ENCODE assay signal across 13 cellular contexts in the genomic region with DNA sequence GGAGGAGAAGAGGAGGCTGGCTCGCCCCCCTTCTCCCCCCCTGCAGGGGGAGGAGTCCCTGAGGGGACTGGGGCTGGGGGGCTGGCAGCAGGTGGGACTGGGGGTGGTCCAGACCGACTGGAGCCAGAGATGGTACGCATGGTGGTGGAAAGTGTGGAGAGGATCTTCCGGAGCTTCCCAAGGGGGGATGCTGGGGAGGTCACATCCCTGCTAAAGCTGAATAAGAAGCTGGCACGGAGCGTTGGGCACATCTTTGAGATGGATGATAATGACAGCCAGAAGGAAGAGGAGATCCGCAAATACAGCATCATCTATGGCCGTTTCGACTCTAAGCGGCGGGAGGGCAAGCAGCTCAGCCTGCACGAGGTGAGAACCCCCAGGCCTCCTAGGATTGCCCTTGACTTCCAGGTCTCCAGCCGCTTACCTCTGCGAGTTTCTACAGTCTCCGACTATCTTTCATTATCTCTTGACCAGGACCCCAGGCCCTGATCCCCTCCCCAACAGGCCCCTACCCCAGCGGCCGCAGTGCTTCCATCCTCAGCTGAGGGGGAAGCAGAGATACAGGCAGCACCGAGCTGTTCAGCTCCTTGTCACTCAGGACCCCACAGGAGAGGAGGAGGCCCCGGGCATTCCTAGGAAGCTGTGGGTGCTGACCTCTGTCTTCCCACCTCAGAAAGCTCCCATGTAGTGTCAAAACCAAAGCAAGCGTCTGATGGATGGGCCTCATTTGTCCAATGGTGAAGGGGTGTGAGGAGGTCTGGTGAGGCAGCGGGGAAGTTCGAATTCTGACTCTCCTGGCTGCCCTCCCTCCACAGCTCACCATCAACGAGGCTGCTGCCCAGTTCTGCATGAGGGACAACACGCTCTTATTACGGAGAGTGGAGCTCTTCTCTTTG. TPM values are rescaled to one million over a fixed set of nuclear protein-coding genes. Genes with fewer than 3 reads are reported as not detected.
DNase-seq lines count a peak whose midpoint lies in the region; ATAC-seq and TF ChIP-seq lines count a peak whose summit lies in the region.
"Had no signal": no experiment of that assay in that cellular context is flagged by ENCODE, and none has a peak within 500 bp of the region (broad histone marks: within the 10 kb centered on the region; RNA-seq: fewer than 3 reads in every experiment).

No MANE protein-coding gene starts in this region.

- H3K4me2 ChIP-seq in GM23248 (ENCODE audit: unreplicated experiment), result peak overlapping the region; percentile 86
- no peak overlapping the region for H3K4me2 ChIP-seq in neural progenitor cell

- peak overlapping the region; percentile 89 for H3K9ac ChIP-seq in GM23248
- H3K9ac ChIP-seq in neural progenitor cell, result no peak overlapping the region

- H3K27me3 Mint-ChIP-seq in neural progenitor cell (ENCODE audit: insufficient read depth, low read depth), result peaks cover 11% of the 10 kb centered on the region

- no peak for ATAC-seq in gastrocnemius medialis
- ATAC-seq: left colon had no signal

- H3K4me3 ChIP-seq in A673 (ENCODE audit: low read depth, low read length, poor library complexity, severe bottlenecking), result peak overlapping the region; percentile 93
- peak overlapping the region; percentile 93 for H3K4me3 ChIP-seq in GM23248
- no peak overlapping the region for H3K4me3 ChIP-seq in neural progenitor cell
- no peak overlapping the region for H3K4me3 ChIP-seq in gastrocnemius medialis

- POLR2A ChIA-PET in A673 (lab: Charles Lee; ENCODE audit: low non-redundant PET), result interaction anchor here (0.6 to 1.4 kb wide), 2 partner anchors 12 to 81 kb away, joined by 3 read pairs; no protein-coding TSS in a partner anchor

- in situ Hi-C loops in GM23248 (cut with MboI), result no loop called here
- in situ Hi-C loops in gastrocnemius medialis (cut with MboI; ENCODE audit: low sequenced_read_pairs in 4 of 4), result no loop called here

- H3K36me3 ChIP-seq in A673 (ENCODE audit: insufficient read depth, low read length, poor library complexity, severe bottlenecking) (peaks cover 60% of the 10 kb centered on the region), GM23248 (ENCODE audit: low read depth) (peaks cover 26% of the 10 kb centered on the region), neural progenitor cell (no peaks in the 10 kb centered on the region), gastrocnemius medialis (peaks cover 0 to 12% of the 10 kb centered on the region in 2 donors)

- no peak overlapping the region for H3K27ac Mint-ChIP-seq in neural progenitor cell

- 65 to 73% methylated on average over 16 to 25 of the region's 25 CpGs for WGBS in GM23248 (ENCODE audit: low coverage in 1 of 2, low lambda C conversion rate in 2 of 2, missing lambda C conversion rate in 2 of 2), 2 experiments

- H3K79me2 ChIP-seq in GM23248 (ENCODE audit: insufficient read depth) (peaks cover 42% of the 10 kb centered on the region), neural progenitor cell (ENCODE audit: low read depth) (peaks cover 28% of the 10 kb centered on the region)

- H3K36me3 Mint-ChIP-seq in neural progenitor cell, result peaks cover 27% of the 10 kb centered on the region

- peaks cover 60% of the 10 kb centered on the region for H3K4me1 Mint-ChIP-seq in neural progenitor cell

- DNase-seq in A673 (ENCODE audit: low spot score) (no peak), GM23248 (no peak), cerebellar cortex (ENCODE audit: low spot score) (peak; percentile 51), neural progenitor cell (ENCODE audit: low spot score) (no peak), NCI-H82 (lab: John Stamatoyannopoulos, UW) (no peak), gastrocnemius medialis (no peak), inferior parietal cortex (ENCODE audit: extremely low spot score) (no peak)
- no peak for DNase-seq in activated effector memory CD4-positive, alpha-beta T cell treated with anti-CD3 and anti-CD28 coated beads, Interleukin-2, amount 50 U/mL, for 16 hours
- DNase-seq: activated CD4-positive, CD25-positive, alpha-beta regulatory T cell; DND-41; left colon; stimulated activated CD4-positive, alpha-beta T cell treated with anti-CD3 and anti-CD28 coated beads, Interleukin-2, amount 100 ng/mL, for 24 hours had no signal

- TF ChIP-seq CTCF in A673 (conservative IDR thresholded peaks at IDR 0.05; ENCODE audit: low read depth, low read length), result no peak
- TF ChIP-seq CTCF in neural progenitor cell (IDR thresholded peaks at IDR 0.05), result no peak
- TF ChIP-seq CTCF in gastrocnemius medialis (IDR thresholded peaks at IDR 0.05 in 4 of 5, conservative IDR thresholded peaks at IDR 0.05 in 1 of 5), result no peak

- peak overlapping the region; percentile 75 for H3K27ac ChIP-seq in A673 (ENCODE audit: low read depth, low read length, poor library complexity, severe bottlenecking)
- peak overlapping the region; percentile 85 for H3K27ac ChIP-seq in GM23248
- no peak overlapping the region for H3K27ac ChIP-seq in neural progenitor cell
- H3K27ac ChIP-seq in gastrocnemius medialis, result peak overlapping the region in 2 of 4 donors; percentile 8 to 22

- H3K9me2 ChIP-seq in GM23248 (ENCODE audit: insufficient read depth), result no peaks in the 10 kb centered on the region

- H3K4me3 Mint-ChIP-seq in neural progenitor cell, result peak overlapping the region; percentile 95

- no peaks in the 10 kb centered on the region for H3K9me3 Mint-ChIP-seq in neural progenitor cell

- no TSS peak for BruUV-seq in A673 (replicated peaks; lab: Mats Ljungman, UMichigan)

- no peak overlapping the region for H2AFZ ChIP-seq in GM23248
- no peak overlapping the region for H2AFZ ChIP-seq in neural progenitor cell (replicated peaks)

- H4K20me1 ChIP-seq in GM23248 (ENCODE audit: insufficient read depth) (no peaks in the 10 kb centered on the region), neural progenitor cell (ENCODE audit: low read depth) (peaks cover 38% of the 10 kb centered on the region)

- intact Hi-C loops in A673 (cut with micrococcal nuclease; ENCODE audit: unreplicated experiment), result no loop called here
- intact Hi-C loops in gastrocnemius medialis (cut with DNase I; ENCODE audit: low total_unique reads), result loop anchor here (2.0 kb wide), 1 partner anchor 23 kb away; no protein-coding TSS in a partner anchor

- no peak for TF ChIP-seq POLR2A in gastrocnemius medialis (IDR thresholded peaks at IDR 0.05)

- H3F3A ChIP-seq in GM23248 (ENCODE audit: insufficient read depth), result peaks cover 41% of the 10 kb centered on the region
- H3F3A ChIP-seq in neural progenitor cell (ENCODE audit: low read depth), result peaks cover 31% of the 10 kb centered on the region

- H3K27me3 ChIP-seq in A673 (replicated peaks; ENCODE audit: insufficient read depth, low read depth, low read length, poor library complexity) (no peaks in the 10 kb centered on the region), GM23248 (replicated peaks; ENCODE audit: insufficient read depth) (no peaks in the 10 kb centered on the region), neural progenitor cell (no peaks in the 10 kb centered on the region), gastrocnemius medialis (no peaks in the 10 kb centered on the region)

- peaks cover 46% of the 10 kb centered on the region for H3K4me1 ChIP-seq in A673 (ENCODE audit: insufficient read depth, low read length, poor library complexity, severe bottlenecking)
- peaks cover 26% of the 10 kb centered on the region for H3K4me1 ChIP-seq in GM23248 (ENCODE audit: insufficient read depth)
- H3K4me1 ChIP-seq in neural progenitor cell, result peaks cover 17% of the 10 kb centered on the region
- H3K4me1 ChIP-seq in gastrocnemius medialis, result peaks cover 0 to 33% of the 10 kb centered on the region in 2 donors

- H3K9me3 ChIP-seq in A673 (ENCODE audit: low read depth, low read length, poor library complexity, severe bottlenecking), result no peaks in the 10 kb centered on the region
- H3K9me3 ChIP-seq in GM23248 (ENCODE audit: low read depth), result no peaks in the 10 kb centered on the region
- H3K9me3 ChIP-seq in neural progenitor cell (ENCODE audit: low read depth), result no peaks in the 10 kb centered on the region
- no peaks in the 10 kb centered on the region for H3K9me3 ChIP-seq in gastrocnemius medialis

- CTCF ChIA-PET in A673 (lab: Charles Lee), result interaction anchor here (1.5 to 3.1 kb wide), 2 partner anchors 22 to 455 kb away, joined by 3 to 23 read pairs; no protein-coding TSS in a partner anchor

RNA-seq across cellular contexts. Expression of gene NAB2, which starts 3.0 kb away (rescaled TPM):
- 58.0 and 61.8 TPM in 2 replicates for total RNA-seq in A673 (2021)
- 88.7 and 107 TPM in 2 replicates for total RNA-seq in GM23248 (2014; rRNA removed; shearing (Covaris generic))
- polyA plus RNA-seq in GM23248 (2016; fragmentation: Nextera tagmentation; extraction: Ambion mirVana), result 21.6 and 22.8 TPM in 2 replicates
- total RNA-seq in neural progenitor cell (ENCODE audit: low replicate concordance), result 19.8 and 41.3 TPM in 2 replicates
- total RNA-seq in gastrocnemius medialis, result 1 to 10 TPM; 4.8 to 9.5 (median 5.5) TPM

RNA-seq across cellular contexts. Expression of gene NEMP1, which starts 13.3 kb away (rescaled TPM):
- 57.8 and 68.6 TPM in 2 replicates for total RNA-seq in A673 (2021)
- 6.4 and 7.6 TPM in 2 replicates for total RNA-seq in GM23248 (2014; rRNA removed; shearing (Covaris generic))
- polyA plus RNA-seq in GM23248 (2016; fragmentation: Nextera tagmentation; extraction: Ambion mirVana), result 5.9 and 6.6 TPM in 2 replicates
- total RNA-seq in neural progenitor cell (ENCODE audit: low replicate concordance), result 55.3 and 72.0 TPM in 2 replicates
- total RNA-seq in gastrocnemius medialis, result 1 to 10 TPM; 1.2 to 6.7 (median 1.9) TPM

RNA-seq across cellular contexts. Expression of gene STAT6, which starts 19.3 kb away (rescaled TPM):
- total RNA-seq in A673 (2021) (96.3 and 111 TPM in 2 replicates), neural progenitor cell (ENCODE audit: low replicate concordance) (12.9 and 21.6 TPM in 2 replicates), gastrocnemius medialis (10 to 100 TPM; 12.5 to 17.4 (median 14.4) TPM)
- 95.1 and 103 TPM in 2 replicates for total RNA-seq in GM23248 (2014; rRNA removed; shearing (Covaris generic))
- polyA plus RNA-seq in GM23248 (2016; fragmentation: Nextera tagmentation; extraction: Ambion mirVana), result 67.4 and 70.7 TPM in 2 replicates
- total RNA-seq: M059J had no signal

RNA-seq across cellular contexts. Expression of gene LRP1, which starts 36.4 kb away (rescaled TPM):
- total RNA-seq in A673 (2021) (31.0 and 43.6 TPM in 2 replicates), neural progenitor cell (ENCODE audit: low replicate concordance) (13.9 and 31.9 TPM in 2 replicates), gastrocnemius medialis (10 to 100 TPM; 26.1 to 53.5 (median 49.8) TPM)
- 257 and 296 TPM in 2 replicates for total RNA-seq in GM23248 (2014; rRNA removed; shearing (Covaris generic))
- polyA plus RNA-seq in GM23248 (2016; fragmentation: Nextera tagmentation; extraction: Ambion mirVana), result 161 and 166 TPM in 2 replicates

RNA-seq across cellular contexts. Expression of gene MYO1A, which starts 42.0 kb away (rescaled TPM):
- total RNA-seq in A673 (2021), result 1.1 and 1.2 TPM in 2 replicates
- total RNA-seq in GM23248 (2014; rRNA removed; shearing (Covaris generic)), result not detected in 2 replicates
- not detected in 2 replicates for polyA plus RNA-seq in GM23248 (2016; fragmentation: Nextera tagmentation; extraction: Ambion mirVana)
- 0.19 TPM in 1 of 2 replicates, not detected in the other for total RNA-seq in neural progenitor cell (ENCODE audit: low replicate concordance)
- total RNA-seq in gastrocnemius medialis, result 1 to 10 TPM in 1 of 4 donors, under 1 TPM in 1, not detected in 2; 0.56 to 1.2 TPM
- total RNA-seq: M059J had no signal

Comparison
In these comparisons a context has a peak if more than half of its experiments do, and no peak if none do; other contexts are left out.
1. H3K4me3 ChIP-seq: peak in A673 (single experiment) and GM23248 (single experiment); none in neural progenitor cell (single experiment) and gastrocnemius medialis (0 of 4).